ENCODE assay signal across 10 cellular contexts in genomic region chrX:68287419-68287818, GRCh38.
"Had no signal": no experiment of that assay in that cellular context is flagged by ENCODE, and none has a peak within 500 bp of the region (broad histone marks: within the 10 kb centered on the region; RNA-seq: fewer than 3 reads in every experiment).

No MANE protein-coding gene starts in this region.

- FAIRE-seq: HepG2 had no signal

- H3K9ac ChIP-seq: GM23248 had no signal

- ATAC-seq: HCT116, HepG2 had no signal

- H3K27ac ChIP-seq: GM23248, HL-60 had no signal

- H3K36me3 ChIP-seq: HAP-1 had no signal

- H3K4me1 Mint-ChIP-seq: IgD-negative memory B cell had no signal

- H3K9me3 Mint-ChIP-seq: HFFc6 had no signal

- H3K4me1 ChIP-seq: HAP-1 had no signal

- H3K4me3 ChIP-seq: GM23248, HAP-1 had no signal

- H3K36me3 Mint-ChIP-seq: IgD-negative memory B cell had no signal

- DNase-seq: GM23248, GOT3, H7, HFFc6, KG1 had no signal

- H3K4me3 Mint-ChIP-seq: HFFc6, IgD-negative memory B cell had no signal

- H2AFZ ChIP-seq: GM23248 had no signal

- H3K27ac Mint-ChIP-seq: HFFc6, IgD-negative memory B cell had no signal

- H3K9me3 ChIP-seq: HAP-1 had no signal
